Comparison of ENCODE assay signal across 8 cellular contexts in the genomic region with DNA sequence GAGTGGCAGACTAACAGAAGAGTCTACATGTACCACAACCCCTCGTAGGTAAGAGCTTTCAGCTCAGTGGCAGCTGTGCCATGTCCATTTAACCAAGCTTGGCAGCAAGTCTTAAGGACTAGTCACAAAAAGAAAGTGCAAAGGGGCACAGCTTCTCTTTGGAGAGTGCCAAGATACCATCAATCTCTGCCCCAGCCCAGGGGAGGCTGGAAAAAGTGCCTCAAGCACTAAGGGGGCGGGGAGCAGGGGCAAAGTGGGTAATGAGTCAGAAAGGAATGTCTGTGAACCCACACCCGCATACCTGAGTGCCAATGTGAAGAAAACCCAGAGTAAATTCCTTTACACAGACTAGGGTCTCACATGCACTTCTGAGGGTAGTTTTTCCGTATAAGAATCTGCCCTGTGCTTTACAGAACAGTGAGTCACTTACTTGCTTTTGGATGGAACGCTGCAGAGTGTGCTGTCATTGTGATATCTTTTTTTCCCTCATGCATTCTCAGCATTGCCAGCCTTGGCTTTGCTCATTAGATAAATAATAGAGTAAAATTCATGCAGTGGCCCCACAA.
A peak's percentile ranks its signal among the peaks of the same experiment; 100 is the strongest.
DNase-seq lines count a peak whose midpoint lies in the region; ATAC-seq and TF ChIP-seq lines count a peak whose summit lies in the region.

No MANE protein-coding gene starts in this region.

- peak; percentile 99 for TF ChIP-seq EP300 in Ishikawa (IDR thresholded peaks at IDR 0.05; ENCODE audit: borderline replicate concordance)

- no peaks in the 10 kb centered on the region for H3K9me3 ChIP-seq in iPS-20b (ENCODE audit: insufficient read depth, low read depth, low read length)

- H3K27ac ChIP-seq in iPS-20b (ENCODE audit: low read length), result no peak overlapping the region

- ATAC-seq in GM18873 (IDR thresholded peaks at IDR 0.05; ENCODE audit: low FRiP score, unreplicated experiment) (no peak), GM21515 (IDR thresholded peaks at IDR 0.05; ENCODE audit: unreplicated experiment) (no peak)

- H3K9ac ChIP-seq in iPS-20b (ENCODE audit: low read depth, low read length), result peak overlapping the region; percentile 37; the same call in 1 of the 2 replicates

- TF ChIP-seq RAD21 in Ishikawa (IDR thresholded peaks at IDR 0.05; ENCODE audit: low read depth), result peak; percentile 38

- no peak overlapping the region for H3K4me3 ChIP-seq in iPS-20b (ENCODE audit: low read length)

- no peaks in the 10 kb centered on the region for H3K27me3 ChIP-seq in iPS-20b (ENCODE audit: insufficient read depth, low read length)

- DNase-seq in activated T-cell treated with anti-CD3 and anti-CD28 coated beads for 48 hours (ENCODE audit: low read depth) (peak; percentile 43), putamen (ENCODE audit: low spot score) (no peak), midbrain (lab: John Stamatoyannopoulos, UW) (no peak)
- DNase-seq in stimulated activated CD8-positive, alpha-beta memory T cell treated with anti-CD3 and anti-CD28 coated beads, Interleukin-2, amount 100 ng/mL, for 48 hours (ENCODE audit: low read depth in 2 of 2), result peak; percentile 31 to 36

- H3K36me3 ChIP-seq in iPS-20b (ENCODE audit: insufficient read depth, low read depth, low read length), result no peaks in the 10 kb centered on the region

- peaks cover 32% of the 10 kb centered on the region for H3K4me1 ChIP-seq in iPS-20b (ENCODE audit: insufficient read depth, low read length)

TF ChIP-seq in Ishikawa, 13 proteins besides CTCF, POLR2A, EP300 and RAD21:
- TF ChIP-seq, protein P1, sequence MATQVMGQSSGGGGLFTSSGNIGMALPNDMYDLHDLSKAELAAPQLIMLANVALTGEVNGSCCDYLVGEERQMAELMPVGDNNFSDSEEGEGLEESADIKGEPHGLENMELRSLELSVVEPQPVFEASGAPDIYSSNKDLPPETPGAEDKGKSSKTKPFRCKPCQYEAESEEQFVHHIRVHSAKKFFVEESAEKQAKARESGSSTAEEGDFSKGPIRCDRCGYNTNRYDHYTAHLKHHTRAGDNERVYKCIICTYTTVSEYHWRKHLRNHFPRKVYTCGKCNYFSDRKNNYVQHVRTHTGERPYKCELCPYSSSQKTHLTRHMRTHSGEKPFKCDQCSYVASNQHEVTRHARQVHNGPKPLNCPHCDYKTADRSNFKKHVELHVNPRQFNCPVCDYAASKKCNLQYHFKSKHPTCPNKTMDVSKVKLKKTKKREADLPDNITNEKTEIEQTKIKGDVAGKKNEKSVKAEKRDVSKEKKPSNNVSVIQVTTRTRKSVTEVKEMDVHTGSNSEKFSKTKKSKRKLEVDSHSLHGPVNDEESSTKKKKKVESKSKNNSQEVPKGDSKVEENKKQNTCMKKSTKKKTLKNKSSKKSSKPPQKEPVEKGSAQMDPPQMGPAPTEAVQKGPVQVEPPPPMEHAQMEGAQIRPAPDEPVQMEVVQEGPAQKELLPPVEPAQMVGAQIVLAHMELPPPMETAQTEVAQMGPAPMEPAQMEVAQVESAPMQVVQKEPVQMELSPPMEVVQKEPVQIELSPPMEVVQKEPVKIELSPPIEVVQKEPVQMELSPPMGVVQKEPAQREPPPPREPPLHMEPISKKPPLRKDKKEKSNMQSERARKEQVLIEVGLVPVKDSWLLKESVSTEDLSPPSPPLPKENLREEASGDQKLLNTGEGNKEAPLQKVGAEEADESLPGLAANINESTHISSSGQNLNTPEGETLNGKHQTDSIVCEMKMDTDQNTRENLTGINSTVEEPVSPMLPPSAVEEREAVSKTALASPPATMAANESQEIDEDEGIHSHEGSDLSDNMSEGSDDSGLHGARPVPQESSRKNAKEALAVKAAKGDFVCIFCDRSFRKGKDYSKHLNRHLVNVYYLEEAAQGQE (IDR thresholded peaks at IDR 0.05; ENCODE audit: low read depth), result no peak
- TF ChIP-seq CREB1 (IDR thresholded peaks at IDR 0.05; ENCODE audit: low read depth) (peak; percentile 25; the same call in 1 of the 2 replicates), CEBPB (IDR thresholded peaks at IDR 0.05) (0 out of 2 replicates have a peak, but pooled peaks have one; percentile 10), EGR1 (IDR thresholded peaks at IDR 0.05) (peak; percentile 66; the same call in 1 of the 2 replicates), YY1 (IDR thresholded peaks at IDR 0.05; ENCODE audit: low read depth) (0 out of 2 replicates have a peak, but pooled peaks have one; percentile 11), TAF1 (IDR thresholded peaks at IDR 0.05; ENCODE audit: low read depth) (0 out of 2 replicates have a peak, but pooled peaks have one; percentile 28), FOXM1 (IDR thresholded peaks at IDR 0.05; ENCODE audit: borderline replicate concordance, low read depth) (peak; percentile 98), ZBTB7A (IDR thresholded peaks at IDR 0.05; ENCODE audit: low read depth) (peak; percentile 72), TCF12 (IDR thresholded peaks at IDR 0.05; ENCODE audit: low read depth) (peak; percentile 98), TEAD4 (IDR thresholded peaks at IDR 0.05) (peak; percentile 98), NFIC (IDR thresholded peaks at IDR 0.05) (peak; percentile 93)
- TF ChIP-seq, protein P2, sequence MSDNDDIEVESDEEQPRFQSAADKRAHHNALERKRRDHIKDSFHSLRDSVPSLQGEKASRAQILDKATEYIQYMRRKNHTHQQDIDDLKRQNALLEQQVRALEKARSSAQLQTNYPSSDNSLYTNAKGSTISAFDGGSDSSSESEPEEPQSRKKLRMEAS (IDR thresholded peaks at IDR 0.05), result peak; percentile 60; the same call in 1 of the 2 replicates
- TF ChIP-seq, protein P3, sequence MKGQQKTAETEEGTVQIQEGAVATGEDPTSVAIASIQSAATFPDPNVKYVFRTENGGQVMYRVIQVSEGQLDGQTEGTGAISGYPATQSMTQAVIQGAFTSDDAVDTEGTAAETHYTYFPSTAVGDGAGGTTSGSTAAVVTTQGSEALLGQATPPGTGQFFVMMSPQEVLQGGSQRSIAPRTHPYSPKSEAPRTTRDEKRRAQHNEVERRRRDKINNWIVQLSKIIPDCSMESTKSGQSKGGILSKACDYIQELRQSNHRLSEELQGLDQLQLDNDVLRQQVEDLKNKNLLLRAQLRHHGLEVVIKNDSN (IDR thresholded peaks at IDR 0.05), result no peak

Comparison
In these comparisons a context has a peak if more than half of its experiments do, and no peak if none do; other contexts are left out.
1. DNase-seq: peak in activated T-cell treated with anti-CD3 and anti-CD28 coated beads for 48 hours (single experiment) and stimulated activated CD8-positive, alpha-beta memory T cell treated with anti-CD3 and anti-CD28 coated beads, Interleukin-2, amount 100 ng/mL, for 48 hours (2 of 2); none in putamen (single experiment) and midbrain (single experiment).